Comparison of ENCODE assay signal across 8 cellular contexts in the genomic region with DNA sequence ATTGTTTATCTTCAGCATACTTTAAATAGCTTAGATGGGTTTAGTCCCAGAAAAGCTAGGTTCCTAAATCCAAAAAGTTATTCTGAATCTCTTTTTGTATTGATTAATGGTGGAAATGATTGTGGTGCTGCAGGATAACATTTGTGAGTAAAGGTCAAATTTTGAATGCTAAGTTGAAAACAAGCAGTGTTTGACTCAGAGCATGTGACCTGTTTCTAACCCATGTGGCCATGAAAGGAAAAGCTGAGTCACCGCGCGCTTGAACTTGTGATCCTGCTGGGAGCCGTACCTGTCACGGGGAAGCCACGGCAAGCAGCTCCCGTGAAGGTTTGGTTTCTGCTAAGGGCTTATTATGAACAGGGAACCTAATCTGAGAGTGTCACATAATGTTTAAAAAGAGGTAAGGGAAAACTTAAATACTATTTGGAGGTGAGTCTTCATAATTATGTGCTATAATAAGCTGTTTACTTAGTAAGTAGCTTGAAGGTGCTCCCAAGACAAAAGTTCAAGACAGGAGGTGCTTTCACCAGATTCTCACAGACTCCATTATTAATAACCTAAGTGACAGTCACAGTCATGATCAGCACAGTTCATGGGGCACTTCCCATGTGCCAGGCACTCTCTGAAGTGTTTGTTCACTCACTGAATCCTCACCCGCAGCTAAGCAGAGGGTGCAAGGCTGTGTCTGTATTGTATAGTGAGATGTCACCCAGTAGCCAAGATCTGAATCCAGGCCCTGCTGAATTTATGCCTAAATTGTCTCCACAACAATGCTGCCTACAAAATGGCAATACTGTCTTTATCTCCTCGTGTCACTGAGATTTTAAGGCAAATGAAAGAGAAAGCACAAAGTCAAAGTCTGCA.
A peak's percentile ranks its signal among the peaks of the same experiment; 100 is the strongest.
DNase-seq lines count a peak whose midpoint lies in the region; ATAC-seq and TF ChIP-seq lines count a peak whose summit lies in the region.

No MANE protein-coding gene starts in this region.

- no peaks in the 10 kb centered on the region for H3K36me3 Mint-ChIP-seq in activated T-helper 1 cell treated with anti-CD3 and anti-CD28 coated beads, Interleukin-12 subunit alpha, Interleukin-12 subunit beta, Interleukin-2, Interleukin-4 antibody, amounts not matched to agents 30 ng/mL and 10 ng/mL and 1 ng/mL, durations not matched to agents 14 hours and 24 hours and 36 hours (ENCODE audit: low read depth)
- no peaks in the 10 kb centered on the region for H3K36me3 Mint-ChIP-seq in osteocyte (ENCODE audit: unreplicated experiment)

- peak overlapping the region; percentile 80 for H3K4me3 Mint-ChIP-seq in activated T-helper 1 cell treated with anti-CD3 and anti-CD28 coated beads, Interleukin-12 subunit alpha, Interleukin-12 subunit beta, Interleukin-2, Interleukin-4 antibody, amounts not matched to agents 30 ng/mL and 10 ng/mL and 1 ng/mL, durations not matched to agents 14 hours and 24 hours and 36 hours
- peak overlapping the region; percentile 50 for H3K4me3 Mint-ChIP-seq in osteocyte (ENCODE audit: unreplicated experiment)

- peaks cover 2% of the 10 kb centered on the region for H3K27me3 Mint-ChIP-seq in activated T-helper 1 cell treated with anti-CD3 and anti-CD28 coated beads, Interleukin-12 subunit alpha, Interleukin-12 subunit beta, Interleukin-2, Interleukin-4 antibody, amounts not matched to agents 30 ng/mL and 10 ng/mL and 1 ng/mL, durations not matched to agents 14 hours and 24 hours and 36 hours (ENCODE audit: insufficient read depth)
- peaks cover 9% of the 10 kb centered on the region for H3K27me3 Mint-ChIP-seq in osteocyte (ENCODE audit: unreplicated experiment)

- DNase-seq in A172 (ENCODE audit: low spot score): peak; percentile 91
- peak; percentile 72 for DNase-seq in activated T-helper 1 cell treated with anti-CD3 and anti-CD28 coated beads, Interleukin-12 subunit alpha, Interleukin-12 subunit beta, Interleukin-2, Interleukin-4 antibody, amounts not matched to agents 30 ng/mL and 10 ng/mL and 1 ng/mL, durations not matched to agents 14 hours and 24 hours and 36 hours (ENCODE audit: low spot score)
- DNase-seq in foreskin melanocyte: peak; percentile 90
- no peak for DNase-seq in osteocyte (ENCODE audit: extremely low spot score, unreplicated experiment)
- peak; percentile 77 for DNase-seq in thoracic aorta (ENCODE audit: low spot score)

- peak overlapping the region; percentile 52 for H3K9ac ChIP-seq in OCI-LY3 (ENCODE audit: low read length)

- H3K27ac ChIP-seq in OCI-LY3 (ENCODE audit: low read length) (peak overlapping the region; percentile 24), thoracic aorta (peak overlapping the region; percentile 75)

- H3K9me3 ChIP-seq in OCI-LY3 (ENCODE audit: insufficient read depth, low read length): no peaks in the 10 kb centered on the region
- no peaks in the 10 kb centered on the region for H3K9me3 ChIP-seq in thoracic aorta

- H3K4me3 ChIP-seq in OCI-LY3 (ENCODE audit: low read length) (peak overlapping the region; percentile 62), thoracic aorta (peak overlapping the region; percentile 56)

- no peaks in the 10 kb centered on the region for H3K9me3 Mint-ChIP-seq in activated T-helper 1 cell treated with anti-CD3 and anti-CD28 coated beads, Interleukin-12 subunit alpha, Interleukin-12 subunit beta, Interleukin-2, Interleukin-4 antibody, amounts not matched to agents 30 ng/mL and 10 ng/mL and 1 ng/mL, durations not matched to agents 14 hours and 24 hours and 36 hours
- H3K9me3 Mint-ChIP-seq in osteocyte (ENCODE audit: unreplicated experiment): no peaks in the 10 kb centered on the region

- ATAC-seq in GM18858 (IDR thresholded peaks at IDR 0.05; ENCODE audit: unreplicated experiment) (peak; percentile 94), HG03066 (IDR thresholded peaks at IDR 0.05; ENCODE audit: low read depth, unreplicated experiment) (peak; percentile 97), thoracic aorta (ENCODE audit: insufficient number of reproducible peaks, low FRiP score, low read depth) (peak; percentile 88)

- peak overlapping the region; percentile 87 for H2AFZ ChIP-seq in OCI-LY3 (ENCODE audit: low read depth, low read length)

- H3K27ac Mint-ChIP-seq in activated T-helper 1 cell treated with anti-CD3 and anti-CD28 coated beads, Interleukin-12 subunit alpha, Interleukin-12 subunit beta, Interleukin-2, Interleukin-4 antibody, amounts not matched to agents 30 ng/mL and 10 ng/mL and 1 ng/mL, durations not matched to agents 14 hours and 24 hours and 36 hours: peak overlapping the region; percentile 97
- peak overlapping the region; percentile 95 for H3K27ac Mint-ChIP-seq in osteocyte (ENCODE audit: unreplicated experiment)

- no peaks in the 10 kb centered on the region for H4K20me1 ChIP-seq in OCI-LY3 (ENCODE audit: insufficient read depth, low read length)

- peak overlapping the region; percentile 78 for H3K4me2 ChIP-seq in OCI-LY3 (ENCODE audit: low read length)

- H3K36me3 ChIP-seq in OCI-LY3 (replicated peaks; ENCODE audit: low read depth, low read length) (no peaks in the 10 kb centered on the region), thoracic aorta (no peaks in the 10 kb centered on the region)

- H3K4me1 Mint-ChIP-seq in activated T-helper 1 cell treated with anti-CD3 and anti-CD28 coated beads, Interleukin-12 subunit alpha, Interleukin-12 subunit beta, Interleukin-2, Interleukin-4 antibody, amounts not matched to agents 30 ng/mL and 10 ng/mL and 1 ng/mL, durations not matched to agents 14 hours and 24 hours and 36 hours (ENCODE audit: low read depth): peaks cover 30% of the 10 kb centered on the region
- H3K4me1 Mint-ChIP-seq in osteocyte (ENCODE audit: unreplicated experiment): peaks cover 55% of the 10 kb centered on the region

- TF ChIP-seq CTCF in OCI-LY3 (IDR thresholded peaks at IDR 0.05; ENCODE audit: low read depth, low read length) (no peak), osteocyte (IDR thresholded peaks at IDR 0.05) (no peak), thoracic aorta (IDR thresholded peaks at IDR 0.05) (no peak)

- no peaks in the 10 kb centered on the region for H3K79me2 ChIP-seq in OCI-LY3 (ENCODE audit: low read length)

- intact Hi-C loops in activated T-helper 1 cell treated with anti-CD3 and anti-CD28 coated beads, Interleukin-12 subunit alpha, Interleukin-12 subunit beta, Interleukin-2, Interleukin-4 antibody, amounts not matched to agents 30 ng/mL and 10 ng/mL and 1 ng/mL, durations not matched to agents 14 hours and 24 hours and 36 hours (cut with micrococcal nuclease): loop anchor here (1.0 to 10.0 kb wide), 8 partner anchors 19 to 1799 kb away; a partner anchor contains a TSS

- H3K4me1 ChIP-seq in OCI-LY3 (ENCODE audit: low read length) (peaks cover 16% of the 10 kb centered on the region), thoracic aorta (ENCODE audit: control insufficient read depth in 1 of 2, low read depth in 2 of 2) (peaks cover 13 to 30% of the 10 kb centered on the region in 2 donors)

- H3K27me3 ChIP-seq in OCI-LY3 (ENCODE audit: low read depth, low read length) (no peaks in the 10 kb centered on the region), thoracic aorta (replicated peaks; ENCODE audit: insufficient read depth) (no peaks in the 10 kb centered on the region)
